ENCODE assay signal across 8 cellular contexts in the genomic region with DNA sequence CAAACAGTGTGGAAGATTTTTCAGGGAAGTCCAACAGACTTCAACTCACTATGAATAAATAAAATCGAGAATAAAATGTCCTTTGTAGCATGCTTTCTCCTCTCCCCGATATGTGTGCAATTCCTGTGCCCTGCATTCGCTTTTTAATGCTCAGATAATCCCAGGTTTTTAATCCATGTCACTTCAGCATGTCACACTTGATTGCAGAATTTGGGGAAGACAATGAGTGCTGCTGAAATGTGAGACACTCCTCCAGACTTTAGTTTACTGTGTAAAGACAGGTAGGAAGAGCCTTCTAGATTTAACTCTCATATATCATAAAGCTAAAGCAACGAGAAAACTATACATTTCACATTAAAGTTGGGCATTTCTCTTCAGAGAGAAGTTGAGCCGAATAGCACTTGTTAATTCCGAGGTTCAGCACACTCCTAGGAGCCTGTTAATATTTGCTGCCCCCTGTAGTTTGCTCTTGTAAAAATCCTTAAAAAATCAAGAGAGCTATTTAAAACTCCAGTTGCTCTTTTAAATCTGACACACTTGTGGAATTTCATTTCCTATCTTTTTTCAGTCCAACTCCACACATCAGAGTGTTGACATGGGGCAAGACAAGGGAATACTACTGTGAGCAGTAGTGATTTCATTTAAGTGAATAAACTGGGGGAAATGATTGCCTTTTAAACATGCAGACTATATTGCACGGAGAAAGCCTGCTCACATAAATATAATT.
DNase-seq lines count a peak whose midpoint lies in the region; ATAC-seq, FAIRE-seq and TF ChIP-seq lines count a peak whose summit lies in the region.

No MANE protein-coding gene starts in this region.

- no peaks in the 10 kb centered on the region for H3K36me3 ChIP-seq in sigmoid colon

- no peaks in the 10 kb centered on the region for H3K9me3 ChIP-seq in sigmoid colon

- 19 to 41% methylated on average over 7 of the region's 7 CpGs for WGBS in sigmoid colon, 2 donors

- H3K4me3 ChIP-seq in sigmoid colon: no peak overlapping the region

- ATAC-seq in HG03045 (IDR thresholded peaks at IDR 0.05; ENCODE audit: unreplicated experiment) (no peak), GM19463 (IDR thresholded peaks at IDR 0.05; ENCODE audit: unreplicated experiment) (no peak)

- peak in 2 of 4 experiments; percentile 33 to 40 for TF ChIP-seq CTCF in sigmoid colon (IDR thresholded peaks at IDR 0.05)

- TF ChIP-seq EP300 in sigmoid colon (IDR thresholded peaks at IDR 0.05): no peak

- CTCF ChIA-PET in HEK293T (lab: Yijun Ruan, JAX): interaction anchor here (0.7 to 1.0 kb wide), 4 partner anchors 34 to 223 kb away, joined by 3 to 4 read pairs (median 3); no protein-coding TSS in a partner anchor

- DNase-seq in HEK293T (ENCODE audit: extremely low spot score) (peak; percentile 9), NCI-H774 (lab: John Stamatoyannopoulos, UW) (peak; percentile 68), middle frontal gyrus (ENCODE audit: extremely low spot score, low spot score) (peak; percentile 44), sigmoid colon (no peak)

- H3K27ac ChIP-seq in sigmoid colon: no peak overlapping the region

- no peaks in the 10 kb centered on the region for H3K27me3 ChIP-seq in sigmoid colon

- FAIRE-seq in A204.1 (lab: Jason Lieb, UNC) (peak; percentile 32), endometrium (lab: Jason Lieb, UNC) (peak; percentile 86)

- H3K4me1 ChIP-seq in sigmoid colon: no peaks in the 10 kb centered on the region

- POLR2A ChIA-PET in HEK293T (lab: Yijun Ruan, JAX): no interaction called here

- intact Hi-C loops in sigmoid colon (cut with DNase I): no loop called here

- TF ChIP-seq POLR2A in sigmoid colon (IDR thresholded peaks at IDR 0.05): no peak

TF ChIP-seq in HEK293T, 16 proteins besides CTCF, POLR2A, EP300 and RAD21:
- TF ChIP-seq L3MBTL2 (conservative IDR thresholded peaks at IDR 0.05) (no peak), BHLHE40 (IDR thresholded peaks at IDR 0.05; ENCODE audit: borderline replicate concordance) (no peak), HDGF (IDR thresholded peaks at IDR 0.05; ENCODE audit: borderline replicate concordance) (no peak), SP1 (IDR thresholded peaks at IDR 0.05) (no peak), ELF4 (IDR thresholded peaks at IDR 0.05) (no peak), FOXK2 (IDR thresholded peaks at IDR 0.05) (no peak), NFRKB (IDR thresholded peaks at IDR 0.05) (no peak), FOXM1 (IDR thresholded peaks at IDR 0.05; ENCODE audit: borderline replicate concordance) (no peak), FOXA1 (IDR thresholded peaks at IDR 0.05) (no peak), SUZ12 (IDR thresholded peaks at IDR 0.05) (no peak), PKNOX1 (IDR thresholded peaks at IDR 0.05) (no peak), TARDBP (IDR thresholded peaks at IDR 0.05) (no peak), ARNT (IDR thresholded peaks at IDR 0.05) (no peak), ZNF384 (IDR thresholded peaks at IDR 0.05) (no peak), CTBP1 (IDR thresholded peaks at IDR 0.05; ENCODE audit: borderline replicate concordance) (no peak)
